Comparison of ENCODE assay signal across 8 cellular contexts in the genomic region with DNA sequence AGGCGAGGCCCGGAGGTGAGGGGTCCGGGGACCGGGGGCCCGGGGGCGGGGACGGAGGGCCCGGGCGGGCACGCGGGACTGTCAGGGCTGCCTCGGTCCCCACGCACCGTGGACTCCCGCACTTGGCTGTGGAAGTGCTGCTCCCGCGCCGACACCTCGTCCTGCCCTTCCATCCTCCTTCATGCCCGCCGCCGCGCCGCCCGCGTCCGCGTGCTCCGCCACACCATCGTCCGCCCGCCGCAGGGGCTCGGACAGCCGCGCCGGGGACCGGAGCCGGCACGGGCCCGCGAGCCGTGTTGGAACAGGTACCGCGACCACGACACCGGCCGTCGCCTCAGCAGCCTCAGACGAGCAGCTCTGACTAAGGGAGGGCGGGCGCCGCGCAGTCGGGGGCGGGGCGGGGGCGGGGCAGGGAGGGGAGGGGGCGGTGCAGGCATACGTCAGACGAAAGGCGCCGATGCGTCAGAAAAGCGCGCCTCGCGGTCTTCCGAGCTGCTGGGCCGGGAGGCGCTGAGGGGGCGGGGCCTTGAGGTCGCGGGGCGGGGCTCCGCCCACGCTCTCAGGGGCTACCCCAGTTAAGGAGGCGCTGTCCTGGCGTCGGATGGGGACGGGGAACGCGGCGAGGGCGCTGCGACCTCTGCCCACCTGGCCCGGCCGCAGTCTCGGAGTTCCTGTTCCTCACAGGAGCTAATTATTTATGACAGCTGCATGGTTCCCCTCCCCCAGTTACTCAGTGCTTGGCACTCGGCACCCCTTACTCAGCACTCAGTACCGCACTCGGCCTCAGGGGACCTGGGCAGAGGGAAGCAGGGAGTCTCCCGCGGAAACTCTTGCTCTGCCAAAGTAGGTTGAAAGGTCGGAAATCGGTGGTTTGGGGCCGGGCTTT. TPM values are rescaled to one million over a fixed set of nuclear protein-coding genes. Genes with fewer than 3 reads are reported as not detected.
DNase-seq lines count a peak whose midpoint lies in the region; ATAC-seq, FAIRE-seq and TF ChIP-seq lines count a peak whose summit lies in the region.

A gene with protein sequence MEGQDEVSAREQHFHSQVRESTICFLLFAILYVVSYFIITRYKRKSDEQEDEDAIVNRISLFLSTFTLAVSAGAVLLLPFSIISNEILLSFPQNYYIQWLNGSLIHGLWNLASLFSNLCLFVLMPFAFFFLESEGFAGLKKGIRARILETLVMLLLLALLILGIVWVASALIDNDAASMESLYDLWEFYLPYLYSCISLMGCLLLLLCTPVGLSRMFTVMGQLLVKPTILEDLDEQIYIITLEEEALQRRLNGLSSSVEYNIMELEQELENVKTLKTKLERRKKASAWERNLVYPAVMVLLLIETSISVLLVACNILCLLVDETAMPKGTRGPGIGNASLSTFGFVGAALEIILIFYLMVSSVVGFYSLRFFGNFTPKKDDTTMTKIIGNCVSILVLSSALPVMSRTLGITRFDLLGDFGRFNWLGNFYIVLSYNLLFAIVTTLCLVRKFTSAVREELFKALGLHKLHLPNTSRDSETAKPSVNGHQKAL (minus strand): TSS at position 363 of the 886 bp plus-strand sequence. CDS start 190 bp downstream, at position 173.

- ATAC-seq in GM18873 (IDR thresholded peaks at IDR 0.05; ENCODE audit: low FRiP score, unreplicated experiment) (peak; percentile 70), HG03139 (IDR thresholded peaks at IDR 0.05; ENCODE audit: unreplicated experiment) (peak; percentile 65)

- CTCF ChIA-PET in AG04450 (lab: Charles Lee): interaction anchor here (0.6 to 1.6 kb wide), 16 partner anchors 9 to 1162 kb away, joined by 3 to 7 read pairs (median 4); a partner anchor contains a TSS

- no peaks in the 10 kb centered on the region for H3K9me3 ChIP-seq in AG04450 (ENCODE audit: control insufficient read depth, insufficient read depth, low read length)

- H3K36me3 ChIP-seq in bronchial epithelial cell (ENCODE audit: control insufficient read depth, insufficient read depth, low read length): no peaks in the 10 kb centered on the region

- peak; percentile 71 for TF ChIP-seq CTCF in AG04450 (IDR thresholded peaks at IDR 0.05; ENCODE audit: low read depth, low read length)
- TF ChIP-seq CTCF in WI38 (IDR thresholded peaks at IDR 0.05; ENCODE audit: low read depth, low read length): peak; percentile 69
- peak; percentile 61 for TF ChIP-seq CTCF in bronchial epithelial cell (IDR thresholded peaks at IDR 0.05; ENCODE audit: insufficient read depth, low read length, severe bottlenecking)

- H3K4me3 ChIP-seq in AG04450 (ENCODE audit: low read depth, low read length) (peak within 1 kb of the TSS; percentile 87), WI38 (ENCODE audit: low read depth, low read length) (peak within 1 kb of the TSS; percentile 80), bronchial epithelial cell (ENCODE audit: low read depth, low read length) (peak within 1 kb of the TSS; percentile 65)

- POLR2A ChIA-PET in AG04450 (lab: Yijun Ruan, JAX): interaction anchor here (0.6 to 1.0 kb wide), 9 partner anchors 15 to 230 kb away, joined by 3 to 8 read pairs (median 5); a partner anchor contains a TSS

- DNase-seq in AG04450 (ENCODE audit: low read depth, low spot score) (peak; percentile 89), NCI-H2227 (lab: John Stamatoyannopoulos, UW; ENCODE audit: unreplicated experiment) (peak; percentile 97), bronchial epithelial cell (ENCODE audit: low read depth) (peak; percentile 80), iPS-NIHi7 (ENCODE audit: extremely low spot score) (peak; percentile 97), smooth muscle cell of the brain vasculature (ENCODE audit: low read depth, low spot score) (peak; percentile 84)

- H3K27ac ChIP-seq in AG04450 (ENCODE audit: low read depth, low read length): peak within 1 kb of the TSS; percentile 57

- no peak for FAIRE-seq in bronchial epithelial cell (lab: Jason Lieb, UNC)

- H3K27me3 ChIP-seq in AG04450 (ENCODE audit: control insufficient read depth, insufficient read depth, low read length) (no peaks in the 10 kb centered on the region), bronchial epithelial cell (ENCODE audit: control insufficient read depth, insufficient read depth, low read length) (no peaks in the 10 kb centered on the region)

RNA-seq across cellular contexts. Expression of the gene that starts here (rescaled TPM):
- polyA plus RNA-seq in AG04450 (2011; rRNA removed): 17.9 and 20.8 TPM in 2 replicates
- polyA minus RNA-seq in AG04450 (2011; rRNA and poly(A)+ RNA removed): 21.5 and 30.3 TPM in 2 replicates
- 73.7 and 79.6 TPM in 2 replicates for total RNA-seq in bronchial epithelial cell

Comparison
In these comparisons a context has a peak if more than half of its experiments do, and no peak if none do; other contexts are left out.
1. Peak in every context shown above with its lines: DNase-seq, ATAC-seq, H3K4me3 ChIP-seq and H3K27ac ChIP-seq.